17 cellular contexts compared by ENCODE assay signal in the genomic region with DNA sequence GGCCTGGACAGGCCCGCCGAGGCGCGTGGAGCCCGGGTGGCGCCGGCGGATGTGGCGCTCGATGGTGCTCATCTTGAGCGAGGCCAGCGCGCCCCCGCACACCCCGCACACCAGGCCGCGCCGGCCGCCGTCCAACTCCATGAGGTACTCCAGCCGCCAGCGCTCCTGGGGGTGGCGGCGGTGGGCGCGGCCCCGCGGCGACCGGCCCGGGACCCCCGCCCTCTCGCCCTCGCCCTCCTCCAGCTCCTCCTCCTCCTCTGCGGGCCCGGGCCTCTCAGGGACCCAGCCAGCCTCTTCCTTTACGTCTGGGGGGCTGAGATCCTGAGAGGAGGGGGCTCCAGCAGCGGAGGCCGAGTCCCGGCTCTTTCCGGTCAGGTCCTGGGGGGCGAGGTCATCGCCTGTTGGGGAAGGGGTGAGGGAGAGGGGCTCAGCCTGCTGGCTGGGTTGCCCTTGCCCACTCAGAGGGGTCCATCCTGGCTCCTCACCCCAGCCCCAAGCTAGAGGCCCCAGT. TPM values are rescaled to one million over a fixed set of nuclear protein-coding genes. Genes with fewer than 3 reads are reported as not detected.
DNase-seq lines count a peak whose midpoint lies in the region; ATAC-seq and TF ChIP-seq lines count a peak whose summit lies in the region.
"Had no signal": no experiment of that assay in that cellular context is flagged by ENCODE, and none has a peak within 500 bp of the region (broad histone marks: within the 10 kb centered on the region; RNA-seq: fewer than 3 reads in every experiment).

No MANE protein-coding gene starts in this region.

- H3K4me1 Mint-ChIP-seq in activated naive CD4-positive, alpha-beta T cell treated with anti-CD3 and anti-CD28 coated beads, Interleukin-2, amount 10 ng/mL, durations not matched to agents 7 days and 5 days = peaks cover 9% of the 10 kb centered on the region

- H3K9me3 Mint-ChIP-seq in activated naive CD4-positive, alpha-beta T cell treated with anti-CD3 and anti-CD28 coated beads, Interleukin-2, amount 10 ng/mL, durations not matched to agents 7 days and 5 days = no peaks in the 10 kb centered on the region
- H3K9me3 Mint-ChIP-seq: activated CD4-positive, alpha-beta T cell treated with anti-CD3 and anti-CD28 coated beads, Interleukin-2, amount 10 ng/mL, durations not matched to agents 7 days and 5 days; activated T-cell treated with anti-CD3 and anti-CD28 coated beads, Interleukin-2, amount 50 U/mL, for 4 hours had no signal

- H3K36me3 ChIP-seq in body of pancreas (replicated peaks in 1 of 2; ENCODE audit: insufficient read depth in 1 of 2, low read depth in 2 of 2) (no peaks in the 10 kb centered on the region), rectal smooth muscle tissue (ENCODE audit: control insufficient read depth, insufficient read depth, low read length) (no peaks in the 10 kb centered on the region)

- H3K4me3 ChIP-seq in body of pancreas = no peak overlapping the region
- H3K4me3 ChIP-seq in rectal smooth muscle tissue (ENCODE audit: low read length) = no peak overlapping the region

- no peak for ATAC-seq in body of pancreas
- ATAC-seq: activated T-cell treated with anti-CD3 and anti-CD28 coated beads, Interleukin-2, amount 50 U/mL, for 4 hours had no signal

- H3K4me1 ChIP-seq in body of pancreas (peaks cover 47% of the 10 kb centered on the region), rectal smooth muscle tissue (ENCODE audit: control insufficient read depth, insufficient read depth, low read length) (peaks cover 18% of the 10 kb centered on the region)

- H3K27me3 ChIP-seq in body of pancreas = no peaks in the 10 kb centered on the region
- no peaks in the 10 kb centered on the region for H3K27me3 ChIP-seq in rectal smooth muscle tissue (ENCODE audit: control insufficient read depth, insufficient read depth, low read length)

- no peak overlapping the region for H3K9ac ChIP-seq in rectal smooth muscle tissue (ENCODE audit: low read length)

- CTCF ChIA-PET in activated naive CD4-positive, alpha-beta T cell treated with anti-CD3 and anti-CD28 coated beads, Interleukin-2, amount 10 ng/mL, durations not matched to agents 7 days and 5 days (lab: Charles Lee) = no interaction called here

- TF ChIP-seq POLR2A in body of pancreas (IDR thresholded peaks at IDR 0.05) = no peak

- no peak overlapping the region for H3K4me3 Mint-ChIP-seq in activated naive CD4-positive, alpha-beta T cell treated with anti-CD3 and anti-CD28 coated beads, Interleukin-2, amount 10 ng/mL, durations not matched to agents 7 days and 5 days
- H3K4me3 Mint-ChIP-seq: activated CD4-positive, alpha-beta T cell treated with anti-CD3 and anti-CD28 coated beads, Interleukin-2, amount 10 ng/mL, durations not matched to agents 7 days and 5 days; activated T-cell treated with anti-CD3 and anti-CD28 coated beads, Interleukin-2, amount 50 U/mL, for 4 hours had no signal

- 82 to 91% methylated on average over 25 to 39 of the region's 43 CpGs for WGBS in body of pancreas, 2 donors

- peaks cover 10% of the 10 kb centered on the region for H3K27me3 Mint-ChIP-seq in activated naive CD4-positive, alpha-beta T cell treated with anti-CD3 and anti-CD28 coated beads, Interleukin-2, amount 10 ng/mL, durations not matched to agents 7 days and 5 days
- H3K27me3 Mint-ChIP-seq: activated CD4-positive, alpha-beta T cell treated with anti-CD3 and anti-CD28 coated beads, Interleukin-2, amount 10 ng/mL, durations not matched to agents 7 days and 5 days had no signal

- H3K27ac ChIP-seq in body of pancreas = peak overlapping the region in 3 of 4 donors; percentile 66 to 76 (median 69)
- peak overlapping the region; percentile 84 for H3K27ac ChIP-seq in rectal smooth muscle tissue (ENCODE audit: low read depth, low read length)
- H3K27ac ChIP-seq: neutrophil had no signal

- TF ChIP-seq CTCF in GM10266 (IDR thresholded peaks at IDR 0.05; ENCODE audit: control insufficient read depth, insufficient read depth, low read depth, missing control alignments) = no peak
- no peak for TF ChIP-seq CTCF in body of pancreas (IDR thresholded peaks at IDR 0.05)

- DNase-seq in GM10266 (ENCODE audit: extremely low spot score) (peak; percentile 30), body of pancreas (peak in 1 of 4 donors; percentile 16), islet precursor cell (peak; percentile 56), kidney glomerular epithelial cell (lab: John Stamatoyannopoulos, UW) (no peak), NCI-H128 (lab: John Stamatoyannopoulos, UW; ENCODE audit: unreplicated experiment) (no peak), NCI-H2081 (lab: John Stamatoyannopoulos, UW) (no peak)
- no peak for DNase-seq in activated naive CD4-positive, alpha-beta T cell treated with anti-CD3 and anti-CD28 coated beads, Interleukin-2, amount 10 ng/mL, durations not matched to agents 7 days and 5 days
- DNase-seq: activated CD4-positive, alpha-beta T cell treated with anti-CD3 and anti-CD28 coated beads, Interleukin-2, amount 10 ng/mL, durations not matched to agents 7 days and 5 days; activated T-cell treated with anti-CD3 and anti-CD28 coated beads, Interleukin-2, amount 50 U/mL, for 4 hours; AML-193; DMS153; KBM-7; NCI-H1436 treated with DMSO at 0.1 percent for 48 hours; NCI-H510A treated with DMSO at 0.1 percent for 48 hours; stimulated activated CD4-positive, alpha-beta T cell treated with anti-CD3 and anti-CD28 coated beads, Interleukin-12 subunit alpha, Interleukin-12 subunit beta, amount 100 ng/mL, for 4 hours had no signal

- no peaks in the 10 kb centered on the region for H3K9me3 ChIP-seq in body of pancreas
- H3K9me3 ChIP-seq: neutrophil had no signal

- no peak overlapping the region for H3K27ac Mint-ChIP-seq in activated naive CD4-positive, alpha-beta T cell treated with anti-CD3 and anti-CD28 coated beads, Interleukin-2, amount 10 ng/mL, durations not matched to agents 7 days and 5 days
- H3K27ac Mint-ChIP-seq: activated CD4-positive, alpha-beta T cell treated with anti-CD3 and anti-CD28 coated beads, Interleukin-2, amount 10 ng/mL, durations not matched to agents 7 days and 5 days had no signal

- no peaks in the 10 kb centered on the region for H3K36me3 Mint-ChIP-seq in activated naive CD4-positive, alpha-beta T cell treated with anti-CD3 and anti-CD28 coated beads, Interleukin-2, amount 10 ng/mL, durations not matched to agents 7 days and 5 days

- intact Hi-C loops in body of pancreas (cut with DNase I) = loop anchor here (10.0 kb wide), 1 partner anchor 181 kb away; no protein-coding TSS in a partner anchor

RNA-seq across cellular contexts. Expression of gene ZFTA, which starts 4.3 kb away (rescaled TPM):
- 10 to 100 TPM; 13.2 to 23.1 TPM for total RNA-seq in body of pancreas

RNA-seq across cellular contexts. Expression of gene SPINDOC, which starts 49.0 kb away (rescaled TPM):
- total RNA-seq in body of pancreas = 10 to 100 TPM in 1 of 2 donors, 1 to 10 TPM in 1; 3.6 to 16.2 TPM

Comparison
In these comparisons a context has a peak if more than half of its experiments do, and no peak if none do; other contexts are left out.
1. DNase-seq: peak in GM10266 (single experiment) and islet precursor cell (single experiment); none in kidney glomerular epithelial cell (single experiment), NCI-H128 (single experiment), NCI-H2081 (0 of 2) and activated naive CD4-positive, alpha-beta T cell treated with anti-CD3 and anti-CD28 coated beads, Interleukin-2, amount 10 ng/mL, durations not matched to agents 7 days and 5 days (single experiment).